ENCODE assay signal across 1 cellular context in the genomic region with DNA sequence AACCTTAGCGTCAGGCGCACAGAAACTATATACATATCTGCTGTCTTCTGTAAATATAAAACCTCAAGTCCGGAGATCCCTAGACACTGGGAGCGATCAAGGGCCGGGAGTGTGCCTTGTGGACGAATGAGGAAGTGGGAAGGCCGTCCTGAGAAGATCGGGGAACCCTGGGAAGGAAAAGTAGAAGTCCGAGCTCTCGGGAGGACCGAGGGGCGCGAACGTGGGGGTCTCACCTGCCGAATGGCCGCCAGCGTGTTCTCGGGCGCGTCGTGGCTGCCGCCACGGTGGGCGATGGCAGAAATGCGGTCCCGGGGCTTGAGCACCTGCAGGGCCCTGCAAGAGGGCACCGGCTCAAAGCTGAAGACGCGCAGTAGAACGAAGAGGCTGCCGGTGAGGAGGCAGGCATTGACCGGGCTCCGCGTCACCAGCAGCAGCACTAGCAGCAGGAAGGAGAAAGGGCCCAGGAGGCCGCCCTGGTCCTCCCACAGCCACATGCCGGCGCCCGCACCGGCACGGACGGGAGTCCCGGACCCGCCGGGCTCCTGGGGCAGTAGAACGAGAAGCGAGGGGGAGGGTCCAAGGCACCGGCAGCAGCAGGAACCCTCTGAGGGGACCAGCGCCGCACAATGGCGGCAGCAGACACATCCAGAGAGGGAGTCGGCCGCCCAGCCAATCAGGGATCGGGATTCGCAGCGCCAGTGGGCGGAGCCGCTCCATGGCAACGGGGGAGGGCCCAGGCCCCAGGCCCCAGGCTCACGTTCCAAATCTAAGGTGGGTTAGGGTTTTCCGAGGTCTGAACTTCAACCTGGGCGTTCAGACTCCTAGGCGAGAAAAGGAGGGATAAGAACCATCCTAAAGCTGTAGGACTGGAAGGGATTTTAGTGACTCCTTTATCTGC.
A peak's percentile ranks its signal among the peaks of the same experiment; 100 is the strongest.
TF ChIP-seq lines count a peak whose summit lies in the region.

A gene with protein sequence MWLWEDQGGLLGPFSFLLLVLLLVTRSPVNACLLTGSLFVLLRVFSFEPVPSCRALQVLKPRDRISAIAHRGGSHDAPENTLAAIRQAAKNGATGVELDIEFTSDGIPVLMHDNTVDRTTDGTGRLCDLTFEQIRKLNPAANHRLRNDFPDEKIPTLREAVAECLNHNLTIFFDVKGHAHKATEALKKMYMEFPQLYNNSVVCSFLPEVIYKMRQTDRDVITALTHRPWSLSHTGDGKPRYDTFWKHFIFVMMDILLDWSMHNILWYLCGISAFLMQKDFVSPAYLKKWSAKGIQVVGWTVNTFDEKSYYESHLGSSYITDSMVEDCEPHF (minus strand): TSS at position 628 of the 898 bp plus-strand sequence. CDS start 134 bp downstream, at position 494.

TF ChIP-seq in HepG2, 621 proteins besides CTCF, POLR2A, EP300 and RAD21 (continued from another document):
- peak; percentile 85 for TF ChIP-seq NFKBIZ (CRISPR knock-in tag; IDR thresholded peaks at IDR 0.05)
- TF ChIP-seq ETV5 (CRISPR knock-in tag; IDR thresholded peaks at IDR 0.05; ENCODE audit: borderline replicate concordance) = no peak; the same call in none of the 2 replicates
